ENCODE assay signal across 8 cellular contexts in genomic region chr18:6885992-6886823, GRCh38.
DNase-seq lines count a peak whose midpoint lies in the region; ATAC-seq and TF ChIP-seq lines count a peak whose summit lies in the region.

No MANE protein-coding gene starts in this region.

- no peak overlapping the region for H3K9ac ChIP-seq in adipocyte (ENCODE audit: low read length)

- DNase-seq in AG08395 (ENCODE audit: low spot score): peak; percentile 76
- peak; percentile 42 for DNase-seq in GM13976 (ENCODE audit: low spot score)
- DNase-seq in NCI-H2107 treated with DMSO at 0.1 percent for 48 hours (lab: John Stamatoyannopoulos, UW; ENCODE audit: unreplicated experiment): peak; percentile 5
- peak; percentile 91 for DNase-seq in adipocyte (ENCODE audit: low read depth)
- no peak for DNase-seq in left ventricle myocardium superior
- no peak for DNase-seq in retinal pigment epithelial cell (ENCODE audit: low read depth)
- DNase-seq in activated T-cell treated with anti-CD3 and anti-CD28 coated beads, Interleukin-2, amount 50 U/mL, for 4 hours: no peak

- in situ Hi-C loops in GM13976 (cut with MboI; ENCODE audit: low sequenced_read_pairs, unreplicated experiment): loop anchor here (25.0 kb wide), 2 partner anchors 349 to 1024 kb away; no protein-coding TSS in a partner anchor

- no peaks in the 10 kb centered on the region for H3K9me3 Mint-ChIP-seq in activated T-cell treated with anti-CD3 and anti-CD28 coated beads, Interleukin-2, amount 50 U/mL, for 4 hours

- no peak overlapping the region for H3K4me3 Mint-ChIP-seq in activated T-cell treated with anti-CD3 and anti-CD28 coated beads, Interleukin-2, amount 50 U/mL, for 4 hours

- no peak overlapping the region for H3K4me3 ChIP-seq in adipocyte (ENCODE audit: low read length)
- no peak overlapping the region for H3K4me3 ChIP-seq in retinal pigment epithelial cell (ENCODE audit: low read length)

- H3K27me3 ChIP-seq in adipocyte (replicated peaks; ENCODE audit: control insufficient read depth, insufficient read depth, low read length): no peaks in the 10 kb centered on the region

- TF ChIP-seq CTCF in GM13976 (IDR thresholded peaks at IDR 0.05; ENCODE audit: borderline replicate concordance, control extremely low read depth, extremely low read depth, insufficient read depth, missing control alignments): peak; percentile 52
- peak; percentile 74 for TF ChIP-seq CTCF in retinal pigment epithelial cell (conservative IDR thresholded peaks at IDR 0.05; ENCODE audit: low read depth, low read length)

- peaks cover 22% of the 10 kb centered on the region for H3K4me1 ChIP-seq in adipocyte (ENCODE audit: control insufficient read depth, insufficient read depth, low read length)

- no peaks in the 10 kb centered on the region for H3K4me1 Mint-ChIP-seq in activated T-cell treated with anti-CD3 and anti-CD28 coated beads, Interleukin-2, amount 50 U/mL, for 4 hours (ENCODE audit: low read depth)

- H3K36me3 Mint-ChIP-seq in activated T-cell treated with anti-CD3 and anti-CD28 coated beads, Interleukin-2, amount 50 U/mL, for 4 hours (ENCODE audit: insufficient read depth): no peaks in the 10 kb centered on the region

- no peaks in the 10 kb centered on the region for H3K27me3 Mint-ChIP-seq in activated T-cell treated with anti-CD3 and anti-CD28 coated beads, Interleukin-2, amount 50 U/mL, for 4 hours (ENCODE audit: low read depth)

- ATAC-seq in left ventricle myocardium superior (peak; percentile 72), GM19395 (IDR thresholded peaks at IDR 0.05; ENCODE audit: unreplicated experiment) (no peak)
- ATAC-seq in activated T-cell treated with anti-CD3 and anti-CD28 coated beads, Interleukin-2, amount 50 U/mL, for 4 hours: no peak

- H3K9me3 ChIP-seq in adipocyte (ENCODE audit: control insufficient read depth, low read length): no peaks in the 10 kb centered on the region

- H3K36me3 ChIP-seq in adipocyte (ENCODE audit: control insufficient read depth, insufficient read depth, low read length, severe bottlenecking): peaks cover 27% of the 10 kb centered on the region

- intact Hi-C loops in left ventricle myocardium superior (cut with micrococcal nuclease): loop anchor here (10.0 kb wide), 1 partner anchor 1011 kb away; no protein-coding TSS in a partner anchor

Comparison
In these comparisons a context has a peak if more than half of its experiments do, and no peak if none do; other contexts are left out.
1. DNase-seq: peak in AG08395 (single experiment), GM13976 (single experiment), NCI-H2107 treated with DMSO at 0.1 percent for 48 hours (single experiment) and adipocyte (single experiment); none in left ventricle myocardium superior (single experiment), retinal pigment epithelial cell (single experiment) and activated T-cell treated with anti-CD3 and anti-CD28 coated beads, Interleukin-2, amount 50 U/mL, for 4 hours (single experiment).